ENCODE assay signal across 11 cellular contexts in the genomic region with DNA sequence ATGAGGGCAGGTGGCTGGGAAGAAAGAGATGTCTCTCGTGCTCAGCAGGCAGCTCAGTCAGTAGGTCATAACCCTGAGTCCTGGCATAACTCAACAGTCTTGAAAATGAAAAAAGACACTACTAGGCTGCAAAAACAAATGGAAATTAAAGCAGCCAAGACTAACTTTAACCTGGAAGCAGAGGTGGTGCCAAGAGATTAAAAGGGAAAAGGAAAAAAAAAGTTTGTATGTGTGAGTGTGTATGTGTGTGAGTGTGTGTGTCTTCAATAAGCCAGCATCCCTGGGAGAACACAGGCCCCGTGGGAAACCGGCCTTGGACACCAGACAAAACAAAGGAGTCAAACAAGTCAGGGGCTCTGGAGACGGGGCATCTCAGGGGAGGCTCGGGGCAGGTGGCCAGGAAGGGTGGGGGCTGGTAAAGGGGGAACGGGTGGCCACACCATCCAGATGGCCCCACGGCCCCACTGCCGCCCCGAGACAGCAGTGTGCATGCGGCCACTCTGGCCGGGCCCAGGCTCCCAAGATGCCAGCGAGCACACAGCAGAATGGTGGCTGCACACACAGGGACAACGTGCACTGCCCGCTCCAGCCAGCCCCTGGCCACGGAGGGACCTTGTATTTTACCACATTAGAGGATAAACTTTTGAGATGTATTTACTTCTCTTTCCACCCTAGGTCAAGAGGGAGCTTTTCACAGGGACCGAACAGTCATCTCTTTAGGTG. TPM values are rescaled to one million over a fixed set of nuclear protein-coding genes. Genes with fewer than 3 reads are reported as not detected.
DNase-seq lines count a peak whose midpoint lies in the region; ATAC-seq and TF ChIP-seq lines count a peak whose summit lies in the region.
"Had no signal": no experiment of that assay in that cellular context is flagged by ENCODE, and none has a peak within 500 bp of the region (broad histone marks: within the 10 kb centered on the region; RNA-seq: fewer than 3 reads in every experiment).

No MANE protein-coding gene starts in this region.

- no peak overlapping the region for H2BK5ac ChIP-seq in trophoblast cell (ENCODE audit: low read depth, low read length, poor library complexity)

- H3K27me3 ChIP-seq in CD4-positive, CD25-positive, alpha-beta regulatory T cell (ENCODE audit: control insufficient read depth, insufficient read depth, low read length): no peaks in the 10 kb centered on the region
- no peaks in the 10 kb centered on the region for H3K27me3 ChIP-seq in heart right ventricle
- H3K27me3 ChIP-seq in trophoblast cell (ENCODE audit: insufficient read depth, low read length): no peaks in the 10 kb centered on the region

- H3K9me3 Mint-ChIP-seq in CD4-positive, CD25-positive, alpha-beta regulatory T cell: no peaks in the 10 kb centered on the region
- H3K9me3 Mint-ChIP-seq in brain (no peaks in the 10 kb centered on the region), endothelial cell (ENCODE audit: unreplicated experiment) (no peaks in the 10 kb centered on the region)
- H3K9me3 Mint-ChIP-seq in stimulated activated naive B cell treated with anti-CD40 and anti-IgM and Interleukin-4, amounts not matched to agents 10 μg/mL and 1 μg/mL and 100 μg/mL, for 72 hours: no peaks in the 10 kb centered on the region

- no peaks in the 10 kb centered on the region for H3K4me1 ChIP-seq in CD4-positive, CD25-positive, alpha-beta regulatory T cell (ENCODE audit: control insufficient read depth, insufficient read depth, low read length, poor library complexity, severe bottlenecking)
- H3K4me1 ChIP-seq in heart right ventricle: peaks cover 35 to 100% (median 82%) of the 10 kb centered on the region in 9 donors
- peaks cover 3% of the 10 kb centered on the region in 2 experiments for H3K4me1 ChIP-seq in trophoblast cell (ENCODE audit: control insufficient read depth in 1 of 2, insufficient read depth in 2 of 2, low read length in 2 of 2)

- H4K91ac ChIP-seq in trophoblast cell (ENCODE audit: low read depth, low read length): no peak overlapping the region

- H3K4me3 ChIP-seq in CD4-positive, CD25-positive, alpha-beta regulatory T cell (ENCODE audit: low read depth, low read length): no peak overlapping the region
- H3K4me3 ChIP-seq in heart right ventricle: peak overlapping the region in 1 of 10 donors; percentile 1
- no peak overlapping the region for H3K4me3 ChIP-seq in trophoblast cell (ENCODE audit: low read depth, low read length)
- H3K4me3 ChIP-seq in lower leg skin (ENCODE audit: low read depth, poor library complexity, severe bottlenecking): no peak overlapping the region

- TF ChIP-seq CTCF in brain (conservative IDR thresholded peaks at IDR 0.05): no peak
- no peak for TF ChIP-seq CTCF in heart right ventricle (IDR thresholded peaks at IDR 0.05)
- TF ChIP-seq CTCF in lower leg skin (IDR thresholded peaks at IDR 0.05): no peak
- no peak for TF ChIP-seq CTCF in endothelial cell (IDR thresholded peaks at IDR 0.05; ENCODE audit: unreplicated experiment)

- H3K27me3 Mint-ChIP-seq in CD4-positive, CD25-positive, alpha-beta regulatory T cell: no peaks in the 10 kb centered on the region
- H3K27me3 Mint-ChIP-seq in brain: no peaks in the 10 kb centered on the region
- H3K27me3 Mint-ChIP-seq in stimulated activated naive B cell treated with anti-CD40 and anti-IgM and Interleukin-4, amounts not matched to agents 10 μg/mL and 1 μg/mL and 100 μg/mL, for 72 hours: peaks cover 7 to 14% of the 10 kb centered on the region in 2 donors
- peaks cover 5% of the 10 kb centered on the region for H3K27me3 Mint-ChIP-seq in endothelial cell (ENCODE audit: unreplicated experiment)

- no peaks in the 10 kb centered on the region for H3K79me1 ChIP-seq in trophoblast cell (ENCODE audit: low read length)

- H3K18ac ChIP-seq in trophoblast cell (ENCODE audit: low read length): no peak overlapping the region

- WGBS in heart right ventricle, 2 donors: 42 to 47% methylated on average over 16 of the region's 16 CpGs
- WGBS in trophoblast cell (ENCODE audit: extremely low coverage, insufficient coverage, insufficient read length): no CpG with 5 or more reads among the region's 16 CpGs
- WGBS in lower leg skin, 2 donors: 64 to 66% methylated on average over 16 of the region's 16 CpGs

- no peak overlapping the region for H2AFZ ChIP-seq in trophoblast cell (ENCODE audit: insufficient read depth, low read length, poor library complexity)

- no peak overlapping the region for H3K4me2 ChIP-seq in trophoblast cell (ENCODE audit: low read length)

- intact Hi-C loops in heart right ventricle (cut with DNase I): loop anchor here in 1 of 10 donors (2.0 kb wide), 1 partner anchor 22 kb away; no protein-coding TSS in a partner anchor
- intact Hi-C loops in lower leg skin (cut with DNase I; ENCODE audit: low total_unique reads): no loop called here

- no peak for DNase-seq in CD4-positive, CD25-positive, alpha-beta regulatory T cell
- DNase-seq in heart right ventricle: peak; percentile 61 to 68
- DNase-seq in trophoblast cell: no peak
- no peak for DNase-seq in lower leg skin (ENCODE audit: low spot score in 2 of 2)
- no peak for DNase-seq in stimulated activated naive B cell treated with anti-CD40 and anti-IgM and Interleukin-4, amounts not matched to agents 10 μg/mL and 1 μg/mL and 100 μg/mL, for 72 hours
- no peak for DNase-seq in A172 (ENCODE audit: low spot score)
- no peak for DNase-seq in endothelial cell (ENCODE audit: low spot score)
- DNase-seq: NCI-H345, T-helper 9 cell had no signal

- TF ChIP-seq POLR2A in lower leg skin (IDR thresholded peaks at IDR 0.05): no peak

- H2AK5ac ChIP-seq in trophoblast cell (ENCODE audit: low read length): no peak overlapping the region

- peaks cover 38% of the 10 kb centered on the region for H3K79me2 ChIP-seq in trophoblast cell (ENCODE audit: control insufficient read depth, insufficient read depth, low read length, poor library complexity)

- no peak overlapping the region for H3K23ac ChIP-seq in trophoblast cell (ENCODE audit: low read length)

- peaks cover 0 to 3% (median 0%) of the 10 kb centered on the region in 4 donors for H3K4me1 Mint-ChIP-seq in CD4-positive, CD25-positive, alpha-beta regulatory T cell
- H3K4me1 Mint-ChIP-seq in brain (peaks cover 51% of the 10 kb centered on the region), endothelial cell (ENCODE audit: unreplicated experiment) (peaks cover 11% of the 10 kb centered on the region)
- H3K4me1 Mint-ChIP-seq in stimulated activated naive B cell treated with anti-CD40 and anti-IgM and Interleukin-4, amounts not matched to agents 10 μg/mL and 1 μg/mL and 100 μg/mL, for 72 hours: peaks cover 15 to 19% of the 10 kb centered on the region in 2 donors

- H3K4me3 Mint-ChIP-seq in CD4-positive, CD25-positive, alpha-beta regulatory T cell: no peak overlapping the region
- H3K4me3 Mint-ChIP-seq in brain (peak overlapping the region in 1 of 5 experiments; percentile 7), endothelial cell (ENCODE audit: unreplicated experiment) (no peak overlapping the region)
- H3K4me3 Mint-ChIP-seq in stimulated activated naive B cell treated with anti-CD40 and anti-IgM and Interleukin-4, amounts not matched to agents 10 μg/mL and 1 μg/mL and 100 μg/mL, for 72 hours: no peak overlapping the region

- H2BK12ac ChIP-seq in trophoblast cell (ENCODE audit: low read length): no peak overlapping the region

- no peak for ATAC-seq in CD4-positive, CD25-positive, alpha-beta regulatory T cell (ENCODE audit: low read depth in 2 of 2)
- ATAC-seq in heart right ventricle: peak; percentile 14 to 58 (median 30)
- no peak for ATAC-seq in stimulated activated naive B cell treated with anti-CD40 and anti-IgM and Interleukin-4, amounts not matched to agents 10 μg/mL and 1 μg/mL and 100 μg/mL, for 72 hours (replicated peaks)
- ATAC-seq: Panc1 had no signal

- H3K36me3 ChIP-seq in CD4-positive, CD25-positive, alpha-beta regulatory T cell (ENCODE audit: control insufficient read depth, insufficient read depth, low read length): no peaks in the 10 kb centered on the region
- no peaks in the 10 kb centered on the region for H3K36me3 ChIP-seq in heart right ventricle
- H3K36me3 ChIP-seq in trophoblast cell (ENCODE audit: control insufficient read depth in 1 of 2, insufficient read depth in 2 of 2, low read length in 2 of 2): peaks cover 2 to 3% of the 10 kb centered on the region in 2 experiments

- H2BK120ac ChIP-seq in trophoblast cell (ENCODE audit: insufficient read depth, low read length, poor library complexity): no peak overlapping the region

- H3K27ac Mint-ChIP-seq in CD4-positive, CD25-positive, alpha-beta regulatory T cell: peak overlapping the region in 2 of 3 donors; percentile 16 to 76
- H3K27ac Mint-ChIP-seq in brain (peak overlapping the region; percentile 18 to 91 (median 72)), endothelial cell (ENCODE audit: unreplicated experiment) (no peak overlapping the region)
- no peak overlapping the region for H3K27ac Mint-ChIP-seq in stimulated activated naive B cell treated with anti-CD40 and anti-IgM and Interleukin-4, amounts not matched to agents 10 μg/mL and 1 μg/mL and 100 μg/mL, for 72 hours

- H3K14ac ChIP-seq in trophoblast cell (ENCODE audit: low read length): no peak overlapping the region

- no peak overlapping the region for H4K8ac ChIP-seq in trophoblast cell (ENCODE audit: low read depth, low read length)

- H3K4ac ChIP-seq in trophoblast cell (ENCODE audit: low read depth, low read length): peak overlapping the region; percentile 71

- H3K36me3 Mint-ChIP-seq in CD4-positive, CD25-positive, alpha-beta regulatory T cell: no peaks in the 10 kb centered on the region
- H3K36me3 Mint-ChIP-seq in brain (no peaks in the 10 kb centered on the region), endothelial cell (ENCODE audit: low read depth, unreplicated experiment) (peaks cover 8% of the 10 kb centered on the region)
- no peaks in the 10 kb centered on the region for H3K36me3 Mint-ChIP-seq in stimulated activated naive B cell treated with anti-CD40 and anti-IgM and Interleukin-4, amounts not matched to agents 10 μg/mL and 1 μg/mL and 100 μg/mL, for 72 hours

- H3K27ac ChIP-seq in CD4-positive, CD25-positive, alpha-beta regulatory T cell (ENCODE audit: insufficient read depth, low read length, poor library complexity, severe bottlenecking): no peak overlapping the region
- H3K27ac ChIP-seq in heart right ventricle (peak overlapping the region in 8 of 10 donors; percentile 24 to 71 (median 48)), trophoblast cell (ENCODE audit: low read depth, low read length) (no peak overlapping the region)

- H4K12ac ChIP-seq in trophoblast cell (ENCODE audit: low read depth, low read length): no peak overlapping the region

- no peaks in the 10 kb centered on the region for H3K9me3 ChIP-seq in CD4-positive, CD25-positive, alpha-beta regulatory T cell (ENCODE audit: control insufficient read depth in 2 of 2, low read length in 2 of 2)
- no peaks in the 10 kb centered on the region for H3K9me3 ChIP-seq in heart right ventricle
- no peaks in the 10 kb centered on the region for H3K9me3 ChIP-seq in trophoblast cell (ENCODE audit: insufficient read depth, low read depth, low read length)

- no peak overlapping the region for H3K9ac ChIP-seq in trophoblast cell (ENCODE audit: low read length)

RNA-seq across cellular contexts. Expression of gene CYFIP1, which starts 23.8 kb away (rescaled TPM):
- 7.6 TPM for total RNA-seq in CD4-positive, CD25-positive, alpha-beta regulatory T cell
- 1 to 10 TPM; 1.1 to 3.1 (median 1.9) TPM for polyA plus RNA-seq in CD4-positive, CD25-positive, alpha-beta regulatory T cell
- polyA plus RNA-seq in brain (ENCODE audit: insufficient read depth, low read depth, low replicate concordance) (41.4 TPM), heart right ventricle (10 to 100 TPM; 12.4 to 23.6 TPM)
- total RNA-seq in heart right ventricle (10 to 100 TPM; 17.6 to 56.6 (median 28.7) TPM), lower leg skin (100 to 1,000 TPM in 1 of 4 donors, 10 to 100 TPM in 3; 81.0 to 108 (median 94.6) TPM), endothelial cell (ENCODE audit: unreplicated experiment) (154 TPM)
- polyA plus RNA-seq in trophoblast cell (2013): 58.6 and 59.7 TPM in 2 replicates
- 78.1 and 81.4 TPM in 2 replicates for total RNA-seq in A172 (2014; rRNA removed; shearing (Covaris generic))

Comparison
In these comparisons a context has a peak if more than half of its experiments do, and no peak if none do; other contexts are left out.
1. ATAC-seq: peak in heart right ventricle (8 of 8); none in CD4-positive, CD25-positive, alpha-beta regulatory T cell (0 of 2) and stimulated activated naive B cell treated with anti-CD40 and anti-IgM and Interleukin-4, amounts not matched to agents 10 μg/mL and 1 μg/mL and 100 μg/mL, for 72 hours (0 of 2).
2. DNase-seq: peak in heart right ventricle (2 of 2); none in CD4-positive, CD25-positive, alpha-beta regulatory T cell (0 of 3), trophoblast cell (0 of 2), lower leg skin (0 of 2), stimulated activated naive B cell treated with anti-CD40 and anti-IgM and Interleukin-4, amounts not matched to agents 10 μg/mL and 1 μg/mL and 100 μg/mL, for 72 hours (single experiment), A172 (single experiment) and endothelial cell (single experiment).
3. H3K27ac ChIP-seq: peak in heart right ventricle (8 of 10); none in CD4-positive, CD25-positive, alpha-beta regulatory T cell (single experiment) and trophoblast cell (single experiment).
4. H3K27ac Mint-ChIP-seq: peak in CD4-positive, CD25-positive, alpha-beta regulatory T cell (2 of 3) and brain (5 of 5); none in stimulated activated naive B cell treated with anti-CD40 and anti-IgM and Interleukin-4, amounts not matched to agents 10 μg/mL and 1 μg/mL and 100 μg/mL, for 72 hours (single experiment) and endothelial cell (single experiment).